Comparison of ENCODE assay signal across 22 cellular contexts in genomic region chr7:43575506-43575905, GRCh38. TPM values are rescaled to one million over a fixed set of nuclear protein-coding genes. Genes with fewer than 3 reads are reported as not detected.
DNase-seq lines count a peak whose midpoint lies in the region; ATAC-seq, FAIRE-seq and TF ChIP-seq lines count a peak whose summit lies in the region.
"Had no signal": no experiment of that assay in that cellular context is flagged by ENCODE, and none has a peak within 500 bp of the region (broad histone marks: within the 10 kb centered on the region; RNA-seq: fewer than 3 reads in every experiment).

No MANE protein-coding gene starts in this region.

- no peaks in the 10 kb centered on the region for H3K36me3 ChIP-seq in pancreas
- H3K36me3 ChIP-seq: BE2C; BLaER1 treated with 17β-estradiol and CSF1 and Interleukin-3, amounts not matched to agents 10 nM and 100 nM; HAP-1 had no signal

- intact Hi-C loops in pancreas (cut with DNase I) = loop anchor here in 1 of 3 donors (10.0 kb wide), 1 partner anchor 269 kb away; no protein-coding TSS in a partner anchor

- no peak for TF ChIP-seq CTCF in pancreas (IDR thresholded peaks at IDR 0.05)

- H3K4me3 ChIP-seq in pancreas = no peak overlapping the region
- H3K4me3 ChIP-seq: BLaER1 treated with 17β-estradiol and CSF1 and Interleukin-3, amounts not matched to agents 10 nM and 100 nM; HAP-1 had no signal

- no peaks in the 10 kb centered on the region for H3K4me1 ChIP-seq in pancreas
- H3K4me1 ChIP-seq: BE2C had no signal

- H3K9me3 ChIP-seq in pancreas = no peaks in the 10 kb centered on the region
- H3K9me3 ChIP-seq: BE2C, HAP-1 had no signal

- H3K27ac ChIP-seq in pancreas = no peak overlapping the region
- no peak overlapping the region for H3K27ac ChIP-seq in caudate nucleus (ENCODE audit: low read depth, low read length)
- H3K27ac ChIP-seq: BLaER1 treated with 17β-estradiol and CSF1 and Interleukin-3, amounts not matched to agents 10 nM and 100 nM had no signal

- H3K27me3 ChIP-seq in pancreas = no peaks in the 10 kb centered on the region
- H3K27me3 ChIP-seq: BE2C had no signal

- no peak for ATAC-seq in pancreas
- ATAC-seq in HG03095 (IDR thresholded peaks at IDR 0.05; ENCODE audit: unreplicated experiment) = no peak

- DNase-seq in RCC 7860 (ENCODE audit: low spot score) (no peak), frontal cortex (ENCODE audit: low spot score in 2 of 2) (no peak), pancreas (no peak), caudate nucleus (lab: John Stamatoyannopoulos, UW) (no peak), RKO (ENCODE audit: low spot score) (no peak)
- DNase-seq: AML-193; BE2C; CD4-positive, alpha-beta T cell; CD8-positive, alpha-beta memory T cell; DMS 273 treated with DMSO at 0.1 percent for 48 hours; DMS79; EL; GF-D8; GOT3; HFFc6 had no signal

- FAIRE-seq in RCC 7860 (lab: Jason Lieb, UNC) (peak; percentile 54), frontal cortex (lab: Jason Lieb, UNC) (peak; percentile 64), pancreas (lab: Jason Lieb, UNC) (peak; percentile 51)
- FAIRE-seq: D721Med, GM12891, GM18507, H54 had no signal

- 82 to 86% methylated on average over 6 of the region's 6 CpGs for WGBS in pancreas, 2 donors

RNA-seq across cellular contexts. Expression of gene STK17A, which starts 7.4 kb away (rescaled TPM):
- 13.0 TPM for total RNA-seq in frontal cortex
- 10 to 100 TPM in 4 of 6 donors, 1 to 10 TPM in 2; 9.4 to 19.3 (median 11.7) TPM for total RNA-seq in pancreas
- polyA plus RNA-seq in pancreas = 10 to 100 TPM in 1 of 2 donors, 1 to 10 TPM in 1; 7.0 to 11.7 TPM
